20 cellular contexts compared by ENCODE assay signal in genomic region chr14:38755036-38755435, GRCh38.
"Had no signal": no experiment of that assay in that cellular context is flagged by ENCODE, and none has a peak within 500 bp of the region (broad histone marks: within the 10 kb centered on the region; RNA-seq: fewer than 3 reads in every experiment).

No MANE protein-coding gene starts in this region.

- H3K4me3 ChIP-seq: adrenal gland, hepatocyte, mucosa of descending colon, smooth muscle cell, transverse colon, uterus had no signal

- DNase-seq: activated CD4-positive, alpha-beta T cell treated with anti-CD3 and anti-CD28 coated beads for 1 hour; activated T-cell treated with anti-CD3 and anti-CD28 coated beads, Interleukin-2, amount 50 U/mL, for 24 hours; adrenal gland; cortex of kidney; foreskin fibroblast; left cardiac atrium; mucosa of descending colon; nephron progenitor cell; occipital lobe; stimulated activated CD4-positive, alpha-beta T cell treated with anti-CD3 and anti-CD28 coated beads, Interleukin-15, amount 100 ng/mL, for 24 hours; stimulated activated CD8-positive, alpha-beta memory T cell treated with anti-CD3 and anti-CD28 coated beads, Interleukin-4, amount 100 ng/mL, for 48 hours; stimulated activated naive B cell treated with anti-CD40 and anti-IgM and Interleukin-4, amounts not matched to agents 10 μg/mL and 1 μg/mL and 100 μg/mL, for 72 hours; T-cell; transverse colon; uterus; WERI-Rb-1 had no signal

- H2AFZ ChIP-seq: hepatocyte had no signal

- H3K4me2 ChIP-seq: hepatocyte, smooth muscle cell had no signal

- H3K36me3 ChIP-seq: adrenal gland, transverse colon, uterus, WERI-Rb-1 had no signal

- H3K9me3 ChIP-seq: adrenal gland, mucosa of descending colon, transverse colon, uterus had no signal

- H3K27ac ChIP-seq: adrenal gland, hepatocyte, transverse colon, uterus, WERI-Rb-1 had no signal

- ATAC-seq: activated T-helper 17 cell treated with anti-CD3 and anti-CD28 coated beads, Interleukin-2, amount 50 U/mL, for 72 hours; left cardiac atrium; mucosa of descending colon; sciatic nerve; stimulated activated naive B cell treated with anti-CD40 and anti-IgM and Interleukin-4, amounts not matched to agents 10 μg/mL and 1 μg/mL and 100 μg/mL, for 72 hours; T-cell had no signal

- H3K79me2 ChIP-seq: hepatocyte had no signal

- H3K27me3 ChIP-seq: adrenal gland, hepatocyte, transverse colon, uterus had no signal

- H3K4me1 ChIP-seq: adrenal gland, uterus had no signal
